In the genomic region with DNA sequence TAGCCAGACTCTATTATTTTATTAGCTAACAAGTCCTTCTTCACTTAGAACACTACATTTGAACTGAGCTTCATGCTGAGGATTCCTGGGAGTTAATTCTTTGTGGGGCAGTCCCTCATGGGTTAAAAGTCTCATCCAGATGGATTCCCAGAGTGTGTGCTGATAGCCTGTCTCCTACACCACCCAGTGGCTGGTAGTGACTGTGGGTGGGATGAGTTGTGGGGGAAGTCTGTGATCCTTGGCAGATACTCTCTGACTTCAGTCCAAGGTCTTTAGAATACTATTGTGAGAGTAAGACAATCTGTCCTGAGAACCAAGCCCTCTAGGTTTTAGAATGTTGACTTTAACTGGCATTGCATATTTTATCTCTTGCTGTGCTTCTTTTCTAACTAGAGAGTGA, we compare ENCODE assay signal across 8 cellular contexts. TPM values are rescaled to one million over a fixed set of nuclear protein-coding genes. Genes with fewer than 3 reads are reported as not detected.
DNase-seq lines count a peak whose midpoint lies in the region; ATAC-seq and TF ChIP-seq lines count a peak whose summit lies in the region.

No MANE protein-coding gene starts in this region.

- CTCF ChIA-PET in CD4-positive, alpha-beta memory T cell (lab: Charles Lee; ENCODE audit: partially characterized antibody): no interaction called here

- H3T11ph ChIP-seq in H9 (ENCODE audit: low read length): no peak overlapping the region

- no peaks in the 10 kb centered on the region for H3K79me2 ChIP-seq in H9 (ENCODE audit: insufficient read depth, low read length)

- no peak overlapping the region for H3K4me3 Mint-ChIP-seq in H9
- no peak overlapping the region for H3K4me3 Mint-ChIP-seq in CD4-positive, alpha-beta memory T cell

- H3K79me1 ChIP-seq in H9 (ENCODE audit: insufficient read depth, low read depth, low read length, poor library complexity, severe bottlenecking): no peaks in the 10 kb centered on the region

- no peak overlapping the region for H3K56ac ChIP-seq in H9 (ENCODE audit: insufficient read length, low read depth, low read length)

- DNase-seq in H9 (no peak), adipocyte (ENCODE audit: low read depth) (peak; percentile 52), heart right ventricle (no peak), retinal pigment epithelial cell (ENCODE audit: low read depth) (no peak), NCI-H2171 treated with DMSO at 0.1 percent for 48 hours (lab: John Stamatoyannopoulos, UW) (no peak), mucosa of gallbladder (ENCODE audit: low spot score) (no peak)
- DNase-seq in CD4-positive, alpha-beta memory T cell: no peak

- H3K27ac Mint-ChIP-seq in H9: peak overlapping the region; percentile 14 to 86 (median 56); a peak in 5 of 7 replicates
- no peak overlapping the region for H3K27ac Mint-ChIP-seq in CD4-positive, alpha-beta memory T cell

- peak; percentile 33; the same call in 1 of the 3 replicates for TF ChIP-seq CTCF in H9 (conservative IDR thresholded peaks at IDR 0.05)
- peak in 3 of 9 donors; percentile 15 to 33 (median 20) for TF ChIP-seq CTCF in heart right ventricle (IDR thresholded peaks at IDR 0.05)
- peak; percentile 35 for TF ChIP-seq CTCF in retinal pigment epithelial cell (conservative IDR thresholded peaks at IDR 0.05; ENCODE audit: low read depth, low read length)

- no peaks in the 10 kb centered on the region for H3K9me3 Mint-ChIP-seq in H9
- H3K9me3 Mint-ChIP-seq in CD4-positive, alpha-beta memory T cell: no peaks in the 10 kb centered on the region

- no peak overlapping the region for H2BK120ac ChIP-seq in H9 (ENCODE audit: low read depth, low read length, poor library complexity, severe bottlenecking)

- H3K9ac ChIP-seq in H9 (ENCODE audit: extremely low read depth, insufficient read length, low read length): no peak overlapping the region
- no peak overlapping the region for H3K9ac ChIP-seq in adipocyte (ENCODE audit: low read length)

- H2BK12ac ChIP-seq in H9 (ENCODE audit: insufficient read length, low read depth, low read length): no peak overlapping the region

- no peak overlapping the region for H2BK20ac ChIP-seq in H9 (ENCODE audit: low read depth, low read length, poor library complexity, severe bottlenecking)

- no peak overlapping the region for H3K18ac ChIP-seq in H9 (ENCODE audit: insufficient read length, low read depth, low read length)

- no peak overlapping the region for H2BK5ac ChIP-seq in H9 (ENCODE audit: insufficient read length, low read length)

- no peak overlapping the region for H3K4me2 ChIP-seq in H9 (ENCODE audit: insufficient read depth, insufficient read length, low read length)

- no peak overlapping the region for H3K23ac ChIP-seq in H9 (ENCODE audit: insufficient read length, low read depth, low read length)

- intact Hi-C loops in heart right ventricle (cut with DNase I): no loop called here
- intact Hi-C loops in CD4-positive, alpha-beta memory T cell (cut with micrococcal nuclease): no loop called here

- H3K27me3 ChIP-seq in H9 (ENCODE audit: insufficient read depth, low read length): no peaks in the 10 kb centered on the region
- no peaks in the 10 kb centered on the region for H3K27me3 ChIP-seq in adipocyte (replicated peaks; ENCODE audit: control insufficient read depth, insufficient read depth, low read length)
- no peaks in the 10 kb centered on the region for H3K27me3 ChIP-seq in heart right ventricle
- H3K27me3 ChIP-seq in CD4-positive, alpha-beta memory T cell (ENCODE audit: insufficient read depth, low read length): no peaks in the 10 kb centered on the region

- no peak overlapping the region for H2AFZ ChIP-seq in H9 (ENCODE audit: low read length)

- H3K4me3 ChIP-seq in adipocyte (ENCODE audit: low read length) (no peak overlapping the region), heart right ventricle (no peak overlapping the region), retinal pigment epithelial cell (ENCODE audit: low read length) (no peak overlapping the region)
- no peak overlapping the region for H3K4me3 ChIP-seq in CD4-positive, alpha-beta memory T cell (ENCODE audit: low read length in 2 of 2)

- H3K14ac ChIP-seq in H9 (ENCODE audit: insufficient read depth, low read length): no peak overlapping the region

- no peaks in the 10 kb centered on the region for H3K36me3 Mint-ChIP-seq in H9 (ENCODE audit: insufficient read depth in 1 of 3, low read depth in 3 of 3)
- H3K36me3 Mint-ChIP-seq in CD4-positive, alpha-beta memory T cell: no peaks in the 10 kb centered on the region

- H3K27ac ChIP-seq in H9 (ENCODE audit: insufficient read length, low read depth, low read length) (no peak overlapping the region), heart right ventricle (no peak overlapping the region)
- no peak overlapping the region for H3K27ac ChIP-seq in CD4-positive, alpha-beta memory T cell (ENCODE audit: low read depth, low read length)

- POLR2A ChIA-PET in CD4-positive, alpha-beta memory T cell (lab: Charles Lee; ENCODE audit: partially characterized antibody): no interaction called here

- no peaks in the 10 kb centered on the region for H3K23me2 ChIP-seq in H9 (ENCODE audit: insufficient read length, low read depth, low read length, poor library complexity, severe bottlenecking)

- no peaks in the 10 kb centered on the region for H4K20me1 ChIP-seq in H9 (ENCODE audit: control insufficient read depth, insufficient read depth, insufficient read length)

- no peak overlapping the region for H2AK5ac ChIP-seq in H9 (ENCODE audit: insufficient read length, low read length)

- peak in 7 of 8 donors; percentile 52 to 76 (median 66) for ATAC-seq in heart right ventricle
- no peak for ATAC-seq in HG02870 (IDR thresholded peaks at IDR 0.05; ENCODE audit: unreplicated experiment)

- no peaks in the 10 kb centered on the region for H3K36me3 ChIP-seq in adipocyte (ENCODE audit: control insufficient read depth, insufficient read depth, low read length, severe bottlenecking)
- H3K36me3 ChIP-seq in heart right ventricle: no peaks in the 10 kb centered on the region
- no peaks in the 10 kb centered on the region for H3K36me3 ChIP-seq in CD4-positive, alpha-beta memory T cell (ENCODE audit: insufficient read depth, low read length)

- H4K5ac ChIP-seq in H9 (ENCODE audit: insufficient read length, low read depth, low read length): no peak overlapping the region

- H2BK15ac ChIP-seq in H9 (ENCODE audit: low read depth, low read length): no peak overlapping the region

- H4K91ac ChIP-seq in H9 (ENCODE audit: insufficient read length, low read depth, low read length): no peak overlapping the region

- no peak overlapping the region for H3K4ac ChIP-seq in H9 (ENCODE audit: low read depth, low read length)

- H3K27me3 Mint-ChIP-seq in H9 (ENCODE audit: low read depth): no peaks in the 10 kb centered on the region
- H3K27me3 Mint-ChIP-seq in CD4-positive, alpha-beta memory T cell: peaks cover 0 to 6% of the 10 kb centered on the region in 2 donors

- H3K4me1 ChIP-seq in H9 (ENCODE audit: insufficient read depth, low read length) (peaks cover 2% of the 10 kb centered on the region; the same call in 1 of the 2 replicates), adipocyte (ENCODE audit: control insufficient read depth, insufficient read depth, low read length) (peaks cover 24% of the 10 kb centered on the region), heart right ventricle (peaks cover 2 to 28% (median 12%) of the 10 kb centered on the region in 9 donors)
- H3K4me1 ChIP-seq in CD4-positive, alpha-beta memory T cell (ENCODE audit: insufficient read depth, low read length): no peaks in the 10 kb centered on the region

- no peaks in the 10 kb centered on the region for H3K9me3 ChIP-seq in H9 (ENCODE audit: control insufficient read depth, low read depth, low read length)
- no peaks in the 10 kb centered on the region for H3K9me3 ChIP-seq in adipocyte (ENCODE audit: control insufficient read depth, low read length)
- no peaks in the 10 kb centered on the region for H3K9me3 ChIP-seq in heart right ventricle
- no peaks in the 10 kb centered on the region for H3K9me3 ChIP-seq in CD4-positive, alpha-beta memory T cell (ENCODE audit: control insufficient read depth in 1 of 2, low read length in 2 of 2)

- H4K8ac ChIP-seq in H9 (replicated peaks; ENCODE audit: insufficient read length, low read depth, low read length): no peak overlapping the region

- H3K4me1 Mint-ChIP-seq in H9: peaks cover 37 to 51% of the 10 kb centered on the region in 2 experiments
- H3K4me1 Mint-ChIP-seq in CD4-positive, alpha-beta memory T cell: no peaks in the 10 kb centered on the region

RNA-seq across cellular contexts. Expression of a gene that starts 37.2 kb away (rescaled TPM):
- total RNA-seq in H9 (2021) (1.1 and 1.3 TPM in 2 replicates), heart right ventricle (100 to 1,000 TPM; 164 to 332 (median 270) TPM), mucosa of gallbladder (40.1 TPM)
- 10 to 100 TPM; 13.5 to 14.0 TPM for polyA plus RNA-seq in heart right ventricle
- 1 to 10 TPM; 3.7 to 4.4 TPM for total RNA-seq in CD4-positive, alpha-beta memory T cell
- under 1 TPM in 1 of 2 donors, not detected in 1; 0.98 TPM for polyA plus RNA-seq in CD4-positive, alpha-beta memory T cell

Comparison
In these comparisons a context has a peak if more than half of its experiments do, and no peak if none do; other contexts are left out.
1. H3K27ac Mint-ChIP-seq: peak in H9 (3 of 3); none in CD4-positive, alpha-beta memory T cell (0 of 7).